ENCODE assay signal across 8 cellular contexts in the genomic region with DNA sequence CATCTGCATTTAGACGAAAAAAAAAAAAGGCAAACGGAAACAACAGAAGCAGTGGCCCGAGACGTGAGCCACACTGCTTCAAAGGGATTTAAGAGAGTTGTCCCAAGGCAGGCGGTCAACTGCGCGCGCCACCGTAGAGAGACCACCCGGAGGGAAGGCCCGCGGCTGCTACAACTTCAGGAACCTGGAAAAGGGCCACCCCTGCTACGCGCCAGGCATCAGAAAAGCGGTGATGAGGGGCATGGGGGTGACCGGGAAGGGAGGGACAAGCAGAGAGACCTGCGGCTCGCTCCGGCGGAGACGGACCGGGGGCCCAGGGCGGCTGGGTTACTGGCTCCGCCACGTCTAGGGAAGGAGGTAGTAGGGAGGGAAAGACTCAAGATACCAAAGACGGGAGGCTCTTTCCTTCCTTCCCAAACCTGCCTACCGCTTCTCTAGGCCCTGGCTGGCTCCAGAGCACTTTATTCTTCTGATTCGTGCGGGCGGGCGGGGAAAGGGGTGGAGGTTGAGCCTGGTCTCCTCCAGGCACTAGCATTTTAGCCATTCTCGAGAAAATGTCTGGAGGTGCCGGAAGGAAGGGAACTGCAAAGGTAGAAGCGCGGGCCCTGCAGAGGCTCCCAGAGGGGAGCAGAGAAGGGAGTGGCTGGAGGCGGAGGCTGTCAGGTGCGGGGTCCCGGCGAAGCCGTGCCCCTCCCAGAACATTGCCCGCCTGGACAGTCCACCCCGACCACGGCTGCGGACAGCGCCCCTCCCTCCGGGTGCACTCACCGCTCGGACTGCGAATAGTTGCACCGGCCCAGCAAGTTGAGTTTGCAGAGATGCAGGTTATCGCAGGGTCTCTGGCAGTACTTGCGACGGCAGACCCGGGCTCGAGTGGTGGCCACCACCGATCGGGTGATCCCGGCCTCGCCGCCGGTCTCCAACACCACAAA. TPM values are rescaled to one million over a fixed set of nuclear protein-coding genes. Genes with fewer than 3 reads are reported as not detected.
DNase-seq lines count a peak whose midpoint lies in the region; ATAC-seq and TF ChIP-seq lines count a peak whose summit lies in the region.

No MANE protein-coding gene starts in this region.

- no peak for TF ChIP-seq RAD21 in IMR-90 (IDR thresholded peaks at IDR 0.05; ENCODE audit: low read length)

- dilution Hi-C loops in IMR-90 (cut with HindIII; ENCODE audit: low sequenced_read_pairs, unreplicated experiment), result no loop called here

- peaks cover 65% of the 10 kb centered on the region for H3K79me2 ChIP-seq in DOHH2 (ENCODE audit: control insufficient read depth, low read length)

- H3K14ac ChIP-seq in IMR-90 (replicated peaks; ENCODE audit: low read depth, low read length) (peak overlapping the region; percentile 73), neuronal stem cell (ENCODE audit: low read length) (peak overlapping the region; percentile 72)

- peak overlapping the region; percentile 89 for H3K23ac ChIP-seq in IMR-90 (ENCODE audit: low read depth, low read length)
- peak overlapping the region; percentile 98 for H3K23ac ChIP-seq in neuronal stem cell (ENCODE audit: low read depth, low read length, poor library complexity)

- no TSS peak for BruUV-seq in IMR-90 (replicated peaks; lab: Mats Ljungman, UMichigan)

- CTCF ChIA-PET in IMR-90 (lab: Yijun Ruan, JAX) (no interaction called here), WTC11 (lab: Charles Lee) (interaction anchor here (0.6 kb wide), 1 partner anchor 12 kb away, joined by 3 read pairs; no protein-coding TSS in a partner anchor)

- peaks cover 12 to 32% of the 10 kb centered on the region in 2 experiments; a peak in 3 of 4 replicates for H3K79me1 ChIP-seq in IMR-90 (ENCODE audit: low read depth in 1 of 2, low read length in 2 of 2)
- H3K79me1 ChIP-seq in neuronal stem cell (ENCODE audit: low read depth, low read length), result no peaks in the 10 kb centered on the region

- no peaks in the 10 kb centered on the region for H3K27me3 ChIP-seq in DOHH2 (ENCODE audit: control insufficient read depth, low read length)
- no peaks in the 10 kb centered on the region for H3K27me3 ChIP-seq in IMR-90 (ENCODE audit: control insufficient read depth, insufficient read depth, low read length)
- H3K27me3 ChIP-seq in neuronal stem cell (ENCODE audit: control insufficient read depth in 3 of 3, insufficient read depth in 3 of 3, low read depth in 1 of 3, low read length in 3 of 3), result peaks cover 0 to 26% (median 4%) of the 10 kb centered on the region in 3 experiments

- peaks cover 24% of the 10 kb centered on the region for H3F3A ChIP-seq in DOHH2 (ENCODE audit: control insufficient read depth, insufficient read depth)

- H2BK5ac ChIP-seq in IMR-90 (ENCODE audit: low read depth, low read length, poor library complexity, severe bottlenecking) (peak overlapping the region; percentile 26), neuronal stem cell (ENCODE audit: low read length) (peak overlapping the region; percentile 71)

- H3K36me3 ChIP-seq in DOHH2 (ENCODE audit: control insufficient read depth, low read length), result peaks cover 20% of the 10 kb centered on the region
- H3K36me3 ChIP-seq in IMR-90 (ENCODE audit: control insufficient read depth, insufficient read depth, low read length), result no peaks in the 10 kb centered on the region
- no peaks in the 10 kb centered on the region for H3K36me3 ChIP-seq in neuronal stem cell (replicated peaks in 1 of 2; ENCODE audit: control insufficient read depth in 2 of 2, insufficient read depth in 2 of 2, low read length in 2 of 2)

- peak overlapping the region; percentile 24; the same call in 1 of the 2 replicates for H4K5ac ChIP-seq in IMR-90 (ENCODE audit: low read depth, low read length)

- peak overlapping the region; percentile 78 for H2AK9ac ChIP-seq in IMR-90 (replicated peaks; ENCODE audit: low read depth, low read length, poor library complexity)

- peak overlapping the region; percentile 79 for H3K9ac ChIP-seq in IMR-90 (ENCODE audit: low read depth, low read length)
- H3K9ac ChIP-seq in neuronal stem cell (ENCODE audit: low read depth, low read length, poor library complexity), result peak overlapping the region; percentile 83

- TF ChIP-seq CTCF in DOHH2 (IDR thresholded peaks at IDR 0.05; ENCODE audit: low read depth, low read length, poor library complexity, severe bottlenecking) (peak; percentile 8), IMR-90 (conservative IDR thresholded peaks at IDR 0.05; ENCODE audit: low read depth, low read length) (no peak), WTC11 (IDR thresholded peaks at IDR 0.05) (no peak), fibroblast of villous mesenchyme (IDR thresholded peaks at IDR 0.05; ENCODE audit: insufficient read depth, low read depth, low read length) (no peak)

- POLR2A ChIA-PET in IMR-90 (lab: Charles Lee; ENCODE audit: unreplicated experiment), result no interaction called here
- POLR2A ChIA-PET in WTC11 (lab: Charles Lee), result no interaction called here

- no peaks in the 10 kb centered on the region for H3K9me3 Mint-ChIP-seq in WTC11

- H2AFZ ChIP-seq in IMR-90 (replicated peaks; ENCODE audit: low read length, poor library complexity) (peak overlapping the region; percentile 97), neuronal stem cell (ENCODE audit: low read length) (peak overlapping the region; percentile 100)

- H3K4me1 ChIP-seq in DOHH2 (ENCODE audit: control insufficient read depth, low read length), result peaks cover 54% of the 10 kb centered on the region
- H3K4me1 ChIP-seq in IMR-90 (ENCODE audit: control insufficient read depth, insufficient read depth, low read length), result peaks cover 2% of the 10 kb centered on the region
- peaks cover 2 to 5% of the 10 kb centered on the region in 2 donors for H3K4me1 ChIP-seq in neuronal stem cell (ENCODE audit: control insufficient read depth in 2 of 2, insufficient read depth in 1 of 2, low read depth in 1 of 2, low read length in 2 of 2)

- intact Hi-C loops in IMR-90 (cut with micrococcal nuclease), result loop anchor here (2.0 kb wide), 1 partner anchor 122 kb away; the partner anchor contains the start of gene UBN2

- H4K20me1 ChIP-seq in DOHH2 (ENCODE audit: control insufficient read depth, insufficient read depth, low read depth, low read length) (0 out of 2 replicates have a peak, but pooled peaks cover 8% of the 10 kb centered on the region), IMR-90 (ENCODE audit: insufficient read depth, low read length) (no peaks in the 10 kb centered on the region; the same call in 1 of the 2 replicates)

- in situ Hi-C loops in IMR-90 (cut with MboI; ENCODE audit: low sequenced_read_pairs), result no loop called here

- H3K27me3 Mint-ChIP-seq in WTC11 (ENCODE audit: low read depth), result peaks cover 17% of the 10 kb centered on the region

- peaks cover 31% of the 10 kb centered on the region for H3K4me1 Mint-ChIP-seq in WTC11

- peak overlapping the region; percentile 92 for H3K27ac Mint-ChIP-seq in WTC11

- H3K27ac ChIP-seq in DOHH2 (ENCODE audit: low read depth, low read length), result peak overlapping the region; percentile 50
- H3K27ac ChIP-seq in IMR-90 (ENCODE audit: insufficient read depth, low read length), result peak overlapping the region; percentile 69
- H3K27ac ChIP-seq in neuronal stem cell (replicated peaks; ENCODE audit: low read length), result no peak overlapping the region

- H3K4ac ChIP-seq in IMR-90 (ENCODE audit: low read depth, low read length) (peak overlapping the region; percentile 65), neuronal stem cell (ENCODE audit: low read length) (no peak overlapping the region)

- peak overlapping the region; percentile 33 to 85; a peak in 3 of 4 replicates for H4K8ac ChIP-seq in IMR-90 (ENCODE audit: low read depth in 2 of 2, low read length in 2 of 2)
- no peak overlapping the region for H4K8ac ChIP-seq in neuronal stem cell (ENCODE audit: low read depth, low read length)

- H3K9me3 ChIP-seq in DOHH2 (ENCODE audit: control insufficient read depth, insufficient read depth, low read length), result peaks cover 4% of the 10 kb centered on the region; the same call in 1 of the 2 replicates
- no peaks in the 10 kb centered on the region for H3K9me3 ChIP-seq in IMR-90 (ENCODE audit: control insufficient read depth, insufficient read depth, low read length)
- H3K9me3 ChIP-seq in neuronal stem cell (replicated peaks in 1 of 2; ENCODE audit: control insufficient read depth in 2 of 2, insufficient read depth in 1 of 2, low read depth in 1 of 2, low read length in 2 of 2), result no peaks in the 10 kb centered on the region

- H3K4me3 ChIP-seq in DOHH2 (ENCODE audit: low read length), result peak overlapping the region; percentile 98
- H3K4me3 ChIP-seq in IMR-90 (ENCODE audit: insufficient read depth, low read depth, low read length), result peak overlapping the region; percentile 89
- peak overlapping the region; percentile 76 for H3K4me3 ChIP-seq in fibroblast of villous mesenchyme (ENCODE audit: low read depth, low read length)
- H3K4me3 ChIP-seq in neuronal stem cell (ENCODE audit: low read length in 2 of 2), result peak overlapping the region; percentile 72 to 94

- peaks cover 9% of the 10 kb centered on the region; the same call in 1 of the 2 replicates for H3K9me1 ChIP-seq in IMR-90 (ENCODE audit: insufficient read depth, low read length)

- H3K56ac ChIP-seq in IMR-90 (ENCODE audit: extremely low read depth, insufficient read depth, low read length), result peak overlapping the region; percentile 35; the same call in 1 of the 2 replicates

- no peaks in the 10 kb centered on the region for H3K9me2 ChIP-seq in DOHH2 (replicated peaks; ENCODE audit: control insufficient read depth, low read length)

- no peak overlapping the region for H2BK20ac ChIP-seq in IMR-90 (ENCODE audit: low read depth, low read length)

- ATAC-seq in GM21515 (IDR thresholded peaks at IDR 0.05; ENCODE audit: unreplicated experiment) (peak; percentile 8), IMR-90 (ENCODE audit: low read depth) (peak; percentile 36), WTC11 (peak; percentile 36), GM18861 (IDR thresholded peaks at IDR 0.05; ENCODE audit: unreplicated experiment) (no peak)

- peak; percentile 4 for DNase-seq in IMR-90
- DNase-seq in WTC11 (ENCODE audit: low spot score), result peak; percentile 60
- peak; percentile 31 for DNase-seq in fibroblast of villous mesenchyme (ENCODE audit: low read depth)
- peak; percentile 15 for DNase-seq in neuronal stem cell (ENCODE audit: low spot score)
- DNase-seq in AML-193 (lab: John Stamatoyannopoulos, UW), result no peak

- no peak overlapping the region for H2BK15ac ChIP-seq in IMR-90 (ENCODE audit: low read depth, low read length)
- peak overlapping the region; percentile 79 for H2BK15ac ChIP-seq in neuronal stem cell (ENCODE audit: low read length)

- H2BK120ac ChIP-seq in IMR-90 (ENCODE audit: low read depth, low read length) (peak overlapping the region; percentile 42; the same call in 1 of the 2 replicates), neuronal stem cell (ENCODE audit: low read depth, low read length) (peak overlapping the region; percentile 16)

- H3K4me2 ChIP-seq in DOHH2 (ENCODE audit: low read length) (peak overlapping the region; percentile 87), IMR-90 (ENCODE audit: low read depth, low read length) (peak overlapping the region; percentile 90), neuronal stem cell (ENCODE audit: insufficient read depth, low read length, poor library complexity, severe bottlenecking) (peak overlapping the region; percentile 83)

- peak overlapping the region; percentile 55 for H4K91ac ChIP-seq in IMR-90 (ENCODE audit: insufficient read depth, low read depth, low read length)
- H4K91ac ChIP-seq in neuronal stem cell (ENCODE audit: low read depth, low read length, poor library complexity), result no peak overlapping the region

- no peak overlapping the region for H3K18ac ChIP-seq in IMR-90 (ENCODE audit: low read depth, low read length)
- peak overlapping the region; percentile 96 for H3K18ac ChIP-seq in neuronal stem cell (ENCODE audit: low read length)

- no peak for TF ChIP-seq POLR2A in IMR-90 (IDR thresholded peaks at IDR 0.05; ENCODE audit: low read depth, low read length)

- H3K36me3 Mint-ChIP-seq in WTC11, result peaks cover under 1% of the 10 kb centered on the region; the same call in 1 of the 2 replicates

- H2AK5ac ChIP-seq in IMR-90 (ENCODE audit: low read depth, low read length) (no peak overlapping the region), neuronal stem cell (ENCODE audit: low read depth, low read length) (peak overlapping the region; percentile 60)

- H2BK12ac ChIP-seq in neuronal stem cell (ENCODE audit: low read length), result no peak overlapping the region

- H3K4me3 Mint-ChIP-seq in WTC11, result peak overlapping the region; percentile 87

- 2% methylated on average over 16 of the region's 61 CpGs; no CpG with 5 or more reads in 1 of the 2 experiments for WGBS in IMR-90 (ENCODE audit: extremely low coverage in 2 of 2, insufficient read length in 1 of 2), 2 experiments
- WGBS in neuronal stem cell (ENCODE audit: extremely low coverage in 2 of 2, insufficient read length in 2 of 2, insufficient replicate concordance in 1 of 2), 2 donors, result no CpG with 5 or more reads among the region's 61 CpGs

RNA-seq across cellular contexts. Expression of gene ZC3HAV1, which starts 1.0 kb away (rescaled TPM):
- total RNA-seq in IMR-90 (2012; rRNA removed) (20.6 and 22.4 TPM in 2 replicates), WTC11 (2021) (31.9 to 38.0 TPM (median 34.0 TPM) in 3 replicates), fibroblast of villous mesenchyme (35.8 and 56.6 TPM in 2 replicates)
- 9.6 and 9.9 TPM in 2 replicates for polyA plus RNA-seq in IMR-90 (2012; rRNA removed)
- polyA plus RNA-seq in IMR-90 (2012; cell fraction: cytosol; rRNA removed), result 4.3 and 5.7 TPM in 2 replicates
- polyA plus RNA-seq in IMR-90 (2012; cell fraction: nucleus; rRNA removed; ENCODE audit: low replicate concordance), result 3.0 and 6.1 TPM in 2 replicates
- 4.9 TPM for polyA plus RNA-seq in neuronal stem cell (2013, experiment 1 of 2)
- polyA plus RNA-seq in neuronal stem cell (2013, experiment 2 of 2), result 5.3 TPM

Comparison
In these comparisons a context has a peak if more than half of its experiments do, and no peak if none do; other contexts are left out.
1. DNase-seq: peak in IMR-90 (single experiment), WTC11 (single experiment), fibroblast of villous mesenchyme (single experiment) and neuronal stem cell (single experiment); none in AML-193 (0 of 2).
2. Peak in every context shown above with its lines, with median percentiles within 50 percentile points of each other: H3K4me2 ChIP-seq and H3K4me3 ChIP-seq.